ENCODE assay signal across 8 cellular contexts in the genomic region with DNA sequence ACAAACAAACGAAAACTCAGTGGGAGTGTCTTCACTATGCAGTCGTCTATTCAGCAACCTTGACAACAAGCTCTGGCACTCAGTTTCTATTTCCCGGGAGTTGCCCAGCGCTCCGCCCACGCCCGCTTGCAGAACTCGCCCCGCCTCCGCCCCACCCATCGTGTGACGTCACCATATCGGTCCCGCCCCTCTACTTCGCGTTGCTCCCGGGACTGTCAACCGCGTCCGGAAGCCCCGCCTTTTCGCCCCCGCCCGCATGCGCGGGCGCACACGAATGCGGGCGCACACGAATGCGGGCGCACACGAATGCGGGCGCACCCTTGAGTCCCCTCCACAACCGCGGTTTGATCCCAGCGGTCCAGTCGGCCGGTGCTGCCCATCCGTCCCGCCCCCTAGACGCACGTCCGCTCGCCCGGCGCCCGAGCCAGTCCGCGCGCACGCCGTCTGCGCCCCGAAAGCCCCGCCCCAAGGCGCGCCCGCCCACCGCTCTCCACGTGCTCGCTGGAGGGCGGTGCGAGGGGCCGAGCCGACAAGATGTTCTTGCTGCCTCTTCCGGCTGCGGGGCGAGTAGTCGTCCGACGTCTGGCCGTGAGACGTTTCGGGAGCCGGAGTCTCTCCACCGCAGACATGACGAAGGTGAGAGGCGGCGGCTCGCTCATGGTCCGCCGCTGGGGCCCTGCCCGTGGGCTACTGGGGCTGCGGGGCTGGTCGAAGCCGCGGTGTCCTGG.
A peak's percentile ranks its signal among the peaks of the same experiment; 100 is the strongest.
DNase-seq lines count a peak whose midpoint lies in the region; ATAC-seq lines count a peak whose summit lies in the region.

A gene (plus strand): TSS at position 267 of the 728 bp plus-strand sequence. CDS start 268 bp downstream, at position 535.

- peak; percentile 86 for DNase-seq in NCI-H526 treated with DMSO at 0.1 percent for 48 hours (lab: John Stamatoyannopoulos, UW)
- peak; percentile 100 for DNase-seq in activated CD4-positive, alpha-beta T cell treated with anti-CD3 and anti-CD28 coated beads, Interleukin-2, amount 50 U/mL, for 1 hour
- peak; percentile 94 for DNase-seq in dedifferentiated amniotic fluid mesenchymal stem cell (ENCODE audit: extremely low spot score)
- DNase-seq in left kidney (ENCODE audit: low read depth, low spot score) = peak; percentile 98
- DNase-seq in stimulated activated CD4-positive, alpha-beta T cell treated with anti-CD3 and anti-CD28 coated beads, Interleukin-2, amount 100 ng/mL, for 24 hours = peak; percentile 99

- peak within 1 kb of the TSS; percentile 78 for H3K4me3 ChIP-seq in BLaER1

- H3K36me3 ChIP-seq in BLaER1 = peaks cover 27% of the 10 kb centered on the region

- H3K4me2 ChIP-seq in BLaER1 = peak within 1 kb of the TSS; percentile 97

- H4K20me1 ChIP-seq in BLaER1 = peaks cover 13% of the 10 kb centered on the region; the same call in 1 of the 2 replicates

- H3K9ac ChIP-seq in BLaER1 = peak within 1 kb of the TSS; percentile 88

- peak; percentile 95 for ATAC-seq in GM19324 (IDR thresholded peaks at IDR 0.05; ENCODE audit: low FRiP score, unreplicated experiment)
- peak; percentile 79 for ATAC-seq in HG03469 (IDR thresholded peaks at IDR 0.05; ENCODE audit: unreplicated experiment)

- H3K9me3 ChIP-seq in BLaER1 = no peaks in the 10 kb centered on the region

- H3K4me1 ChIP-seq in BLaER1 = peaks cover 37% of the 10 kb centered on the region

- peak within 1 kb of the TSS; percentile 86 for H3K27ac ChIP-seq in BLaER1

- no peaks in the 10 kb centered on the region for H3K27me3 ChIP-seq in BLaER1

Comparison
In these comparisons a context has a peak if more than half of its experiments do, and no peak if none do; other contexts are left out.
1. Peak in every context shown above with its lines: DNase-seq, ATAC-seq, H3K4me3 ChIP-seq and H3K27ac ChIP-seq.